Comparison of ENCODE assay signal across 34 cellular contexts in genomic region chr12:52805000-52805399, GRCh38. TPM values are rescaled to one million over a fixed set of nuclear protein-coding genes. Genes with fewer than 3 reads are reported as not detected.
DNase-seq lines count a peak whose midpoint lies in the region; ATAC-seq and TF ChIP-seq lines count a peak whose summit lies in the region.
"Had no signal": no experiment of that assay in that cellular context is flagged by ENCODE, and none has a peak within 500 bp of the region (broad histone marks: within the 10 kb centered on the region; RNA-seq: fewer than 3 reads in every experiment).

No MANE protein-coding gene starts in this region.

- H3K4me3 Mint-ChIP-seq in type B pancreatic cell = peak overlapping the region; percentile 31
- H3K4me3 Mint-ChIP-seq: activated CD8-positive, alpha-beta T cell treated with anti-CD3 and anti-CD28 coated beads for 36 hours; central memory CD8-positive, alpha-beta T cell; dendritic cell treated with granulocyte-macrophage colony-stimulating factor and Interleukin-4, amounts not matched to agents 40 ng/mL and 50 ng/mL, for 4 days; immature natural killer cell; nephron had no signal

- DNase-seq in NCI-H146 (lab: John Stamatoyannopoulos, UW) = peak; percentile 29
- DNase-seq in NCI-H146 treated with DMSO at 0.1 percent for 48 hours (lab: John Stamatoyannopoulos, UW; ENCODE audit: unreplicated experiment) = no peak
- peak; percentile 67 for DNase-seq in NCI-H2171 (lab: John Stamatoyannopoulos, UW)
- DNase-seq in type B pancreatic cell (ENCODE audit: extremely low spot score, unreplicated experiment) = no peak
- DNase-seq in stimulated activated CD4-positive, alpha-beta T cell treated with anti-CD3 and anti-CD28 coated beads, Interleukin-2, amount 100 ng/mL, for 48 hours = no peak
- DNase-seq in DMS 273 treated with DMSO at 0.1 percent for 48 hours (lab: John Stamatoyannopoulos, UW) = no peak
- DNase-seq: activated CD8-positive, alpha-beta T cell treated with anti-CD3 and anti-CD28 coated beads for 36 hours; activated naive CD4-positive, alpha-beta T cell treated with anti-CD3 and anti-CD28 coated beads, Interleukin-2, amount 50 U/mL, for 16 hours; body of pancreas; foreskin keratinocyte; heart left ventricle; immature natural killer cell; left colon; mammary epithelial cell; NCI-H1048; NCI-H187; NCI-H774; SIG-M5; sigmoid colon; stimulated activated CD4-positive, alpha-beta T cell treated with anti-CD3 and anti-CD28 coated beads, Interleukin-12 subunit alpha, Interleukin-12 subunit beta, amount 100 ng/mL, for 4 hours; stimulated activated CD4-positive, alpha-beta T cell treated with anti-CD3 and anti-CD28 coated beads, Interleukin-4, amount 100 ng/mL, for 4 hours; SW 1271; transverse colon had no signal

- no peak for TF ChIP-seq CTCF in type B pancreatic cell (conservative IDR thresholded peaks at IDR 0.05)

- H3K4me1 Mint-ChIP-seq in type B pancreatic cell (ENCODE audit: unreplicated experiment) = no peaks in the 10 kb centered on the region
- H3K4me1 Mint-ChIP-seq: central memory CD8-positive, alpha-beta T cell; immature natural killer cell had no signal

- peak overlapping the region; percentile 95 for H3K27ac Mint-ChIP-seq in type B pancreatic cell
- H3K27ac Mint-ChIP-seq: activated CD8-positive, alpha-beta T cell treated with anti-CD3 and anti-CD28 coated beads for 36 hours; activated T-helper 2 cell treated with anti-CD3 and anti-CD28 coated beads, Interferon-gamma antibody, Interleukin-2, Interleukin-4, amounts not matched to agents 10 μg/mL and 5 μg/mL and 100 μg/mL, durations not matched to agents 14 hours and 24 hours and 36 hours; dendritic cell treated with granulocyte-macrophage colony-stimulating factor and Interleukin-4, amounts not matched to agents 40 ng/mL and 50 ng/mL, for 4 days; immature natural killer cell had no signal

- H3K36me3 Mint-ChIP-seq in type B pancreatic cell = peaks cover 4% of the 10 kb centered on the region
- H3K36me3 Mint-ChIP-seq: immature natural killer cell had no signal

- peaks cover 53% of the 10 kb centered on the region for H3K27me3 Mint-ChIP-seq in type B pancreatic cell

- peak; percentile 20 for ATAC-seq in esophagus mucosa
- ATAC-seq in GM18519 (IDR thresholded peaks at IDR 0.05; ENCODE audit: low FRiP score, unreplicated experiment) = no peak
- ATAC-seq: activated CD8-positive, alpha-beta T cell treated with anti-CD3 and anti-CD28 coated beads for 36 hours; body of pancreas; foreskin keratinocyte; heart left ventricle; left colon had no signal

- H3K9me3 Mint-ChIP-seq in type B pancreatic cell = no peaks in the 10 kb centered on the region
- H3K9me3 Mint-ChIP-seq: activated CD8-positive, alpha-beta T cell treated with anti-CD3 and anti-CD28 coated beads for 36 hours; activated T-helper 2 cell treated with anti-CD3 and anti-CD28 coated beads, Interferon-gamma antibody, Interleukin-2, Interleukin-4, amounts not matched to agents 10 μg/mL and 5 μg/mL and 100 μg/mL, durations not matched to agents 14 hours and 24 hours and 36 hours; central memory CD8-positive, alpha-beta T cell; dendritic cell treated with granulocyte-macrophage colony-stimulating factor and Interleukin-4, amounts not matched to agents 40 ng/mL and 50 ng/mL, for 4 days; immature natural killer cell; nephron had no signal

RNA-seq across cellular contexts. Expression of gene KRT4, which starts 8.9 kb away (rescaled TPM):
- total RNA-seq in esophagus mucosa (1,080 TPM), type B pancreatic cell (ENCODE audit: low replicate concordance) (1,276 and 3,134 TPM in 2 replicates)
- total RNA-seq: activated T-helper 2 cell treated with anti-CD3 and anti-CD28 coated beads, Interferon-gamma antibody, Interleukin-2, Interleukin-4, amounts not matched to agents 10 μg/mL and 5 μg/mL and 100 μg/mL, durations not matched to agents 14 hours and 24 hours and 36 hours; Daoy; heart left ventricle; left colon; mammary epithelial cell; mucosa of gallbladder; osteoblast; pulmonary artery endothelial cell; sigmoid colon; transverse colon had no signal

RNA-seq across cellular contexts. Expression of gene KRT3, which starts 9.1 kb away (rescaled TPM):
- total RNA-seq in esophagus mucosa (1.0 TPM), type B pancreatic cell (ENCODE audit: low replicate concordance) (0.68 and 2.3 TPM in 2 replicates)
- total RNA-seq: activated CD8-positive, alpha-beta T cell treated with anti-CD3 and anti-CD28 coated beads for 36 hours; activated T-helper 2 cell treated with anti-CD3 and anti-CD28 coated beads, Interferon-gamma antibody, Interleukin-2, Interleukin-4, amounts not matched to agents 10 μg/mL and 5 μg/mL and 100 μg/mL, durations not matched to agents 14 hours and 24 hours and 36 hours; body of pancreas; Daoy; esophagus muscularis mucosa; foreskin keratinocyte; heart left ventricle; left colon; mammary epithelial cell; mucosa of gallbladder; osteoblast; pulmonary artery endothelial cell; sigmoid colon; transverse colon had no signal

RNA-seq across cellular contexts. Expression of gene KRT76, which starts 27.9 kb away (rescaled TPM):
- total RNA-seq in esophagus mucosa (0.08 TPM), type B pancreatic cell (ENCODE audit: low replicate concordance) (not detected in 2 replicates)
- total RNA-seq: activated CD8-positive, alpha-beta T cell treated with anti-CD3 and anti-CD28 coated beads for 36 hours; activated T-helper 2 cell treated with anti-CD3 and anti-CD28 coated beads, Interferon-gamma antibody, Interleukin-2, Interleukin-4, amounts not matched to agents 10 μg/mL and 5 μg/mL and 100 μg/mL, durations not matched to agents 14 hours and 24 hours and 36 hours; body of pancreas; Daoy; esophagus muscularis mucosa; foreskin keratinocyte; heart left ventricle; left colon; mammary epithelial cell; mucosa of gallbladder; osteoblast; pulmonary artery endothelial cell; sigmoid colon; transverse colon had no signal

RNA-seq across cellular contexts. Expression of gene KRT79, which starts 29.1 kb away (rescaled TPM):
- total RNA-seq in esophagus mucosa (0.32 TPM), type B pancreatic cell (ENCODE audit: low replicate concordance) (not detected in 2 replicates)
- total RNA-seq: activated T-helper 2 cell treated with anti-CD3 and anti-CD28 coated beads, Interferon-gamma antibody, Interleukin-2, Interleukin-4, amounts not matched to agents 10 μg/mL and 5 μg/mL and 100 μg/mL, durations not matched to agents 14 hours and 24 hours and 36 hours; body of pancreas; esophagus muscularis mucosa; foreskin keratinocyte; heart left ventricle; left colon; mammary epithelial cell; mucosa of gallbladder; osteoblast; pulmonary artery endothelial cell; sigmoid colon; transverse colon had no signal

RNA-seq across cellular contexts. Expression of gene KRT78, which starts 43.8 kb away (rescaled TPM):
- total RNA-seq in esophagus mucosa (291 TPM), type B pancreatic cell (ENCODE audit: low replicate concordance) (14.7 and 29.1 TPM in 2 replicates)
- total RNA-seq: activated CD8-positive, alpha-beta T cell treated with anti-CD3 and anti-CD28 coated beads for 36 hours; activated T-helper 2 cell treated with anti-CD3 and anti-CD28 coated beads, Interferon-gamma antibody, Interleukin-2, Interleukin-4, amounts not matched to agents 10 μg/mL and 5 μg/mL and 100 μg/mL, durations not matched to agents 14 hours and 24 hours and 36 hours; body of pancreas; Daoy; heart left ventricle; left colon; mammary epithelial cell; mucosa of gallbladder; osteoblast; pulmonary artery endothelial cell; sigmoid colon; transverse colon had no signal

Comparison
In these comparisons a context has a peak if more than half of its experiments do, and no peak if none do; other contexts are left out.
1. DNase-seq: peak in NCI-H146 (single experiment) and NCI-H2171 (single experiment); none in NCI-H146 treated with DMSO at 0.1 percent for 48 hours (single experiment), type B pancreatic cell (single experiment), stimulated activated CD4-positive, alpha-beta T cell treated with anti-CD3 and anti-CD28 coated beads, Interleukin-2, amount 100 ng/mL, for 48 hours (0 of 2) and DMS 273 treated with DMSO at 0.1 percent for 48 hours (single experiment).